In genomic region chr10:77907900-77908717, GRCh38 we compare ENCODE assay signal across 12 cellular contexts. TPM values are rescaled to one million over a fixed set of nuclear protein-coding genes. Genes with fewer than 3 reads are reported as not detected.
DNase-seq lines count a peak whose midpoint lies in the region; ATAC-seq and TF ChIP-seq lines count a peak whose summit lies in the region.
"Had no signal": no experiment of that assay in that cellular context is flagged by ENCODE, and none has a peak within 500 bp of the region (broad histone marks: within the 10 kb centered on the region; RNA-seq: fewer than 3 reads in every experiment).

No MANE protein-coding gene starts in this region.

- H3K27ac ChIP-seq in GM23338 (ENCODE audit: low read depth), result peak overlapping the region; percentile 39; the same call in 1 of the 2 replicates

- H3K9me2 ChIP-seq in GM23338 (ENCODE audit: insufficient read depth), result no peaks in the 10 kb centered on the region

- no peak overlapping the region for H2AFZ ChIP-seq in GM23338

- H3K36me3 ChIP-seq in GM23338 (ENCODE audit: insufficient read depth), result no peaks in the 10 kb centered on the region
- H3K36me3 ChIP-seq in kidney epithelial cell (ENCODE audit: control insufficient read depth, insufficient read depth, low read length), result no peaks in the 10 kb centered on the region

- H3K4me3 ChIP-seq in GM23338, result no peak overlapping the region
- H3K4me3 ChIP-seq in kidney epithelial cell (ENCODE audit: low read depth, low read length), result no peak overlapping the region
- H3K4me3 ChIP-seq: lung, skin epidermis had no signal

- no peak overlapping the region for H3K27ac Mint-ChIP-seq in Calu3 (ENCODE audit: unreplicated experiment)
- H3K27ac Mint-ChIP-seq in GM23338, result peak overlapping the region; percentile 53; the same call in 1 of the 2 replicates
- H3K27ac Mint-ChIP-seq in WTC11, result peak overlapping the region; percentile 38; the same call in 1 of the 2 replicates
- H3K27ac Mint-ChIP-seq: activated naive CD8-positive, alpha-beta T cell treated with anti-CD3 and anti-CD28 coated beads, Interleukin-2, amount 50 U/mL, for 24 hours had no signal

- peaks cover 11% of the 10 kb centered on the region for H3K36me3 Mint-ChIP-seq in Calu3 (ENCODE audit: insufficient read depth, unreplicated experiment)
- no peaks in the 10 kb centered on the region for H3K36me3 Mint-ChIP-seq in GM23338 (ENCODE audit: low read depth)
- H3K36me3 Mint-ChIP-seq in WTC11, result no peaks in the 10 kb centered on the region

- peak; percentile 36 for DNase-seq in Calu3
- peak; percentile 75 for DNase-seq in GM23338 (ENCODE audit: low spot score)
- peak; percentile 57 for DNase-seq in WTC11 (ENCODE audit: low spot score)
- no peak for DNase-seq in kidney epithelial cell (ENCODE audit: low read depth)
- no peak for DNase-seq in T-helper 1 cell
- DNase-seq in AG20443 (ENCODE audit: low spot score), result no peak
- DNase-seq in cerebellar nuclear complex (lab: John Stamatoyannopoulos, UW), result no peak
- DNase-seq: activated naive CD8-positive, alpha-beta T cell treated with anti-CD3 and anti-CD28 coated beads, Interleukin-2, amount 50 U/mL, for 24 hours; EL had no signal

- 0 out of 2 replicates have a peak, but pooled peaks cover 6% of the 10 kb centered on the region for H3F3A ChIP-seq in GM23338 (replicated peaks; ENCODE audit: low read depth)

- POLR2A ChIA-PET in WTC11 (lab: Charles Lee), result no interaction called here

- CTCF ChIA-PET in Calu3 (lab: Charles Lee) (interaction anchor here (0.6 to 1.6 kb wide), 4 partner anchors 10 to 32 kb away, joined by 3 to 5 read pairs (median 3); no protein-coding TSS in a partner anchor), WTC11 (lab: Charles Lee) (interaction anchor here (0.6 to 5.6 kb wide), 3 partner anchors 18 to 66 kb away, joined by 3 to 39 read pairs (median 25); no protein-coding TSS in a partner anchor)

- no TSS peak for BruUV-seq in Calu3 (replicated peaks; lab: Mats Ljungman, UMichigan)

- no peak overlapping the region for H3K4me2 ChIP-seq in GM23338

- peaks cover 18% of the 10 kb centered on the region for H3K4me1 ChIP-seq in GM23338 (ENCODE audit: insufficient read depth)

- peaks cover 100% of the 10 kb centered on the region for H3K79me2 ChIP-seq in GM23338 (replicated peaks; ENCODE audit: insufficient read depth)

- TF ChIP-seq CTCF in Calu3 (IDR thresholded peaks at IDR 0.05; ENCODE audit: unreplicated experiment), result peak; percentile 30
- TF ChIP-seq CTCF in GM23338 (conservative IDR thresholded peaks at IDR 0.05; ENCODE audit: low read depth in 2 of 2), result peak; percentile 65 to 93
- TF ChIP-seq CTCF in WTC11 (IDR thresholded peaks at IDR 0.05), result no peak
- TF ChIP-seq CTCF in kidney epithelial cell (IDR thresholded peaks at IDR 0.05; ENCODE audit: insufficient read depth, low read length, poor library complexity, severe bottlenecking), result peak; percentile 36

- peak; percentile 96 for ATAC-seq in GM23338
- ATAC-seq in WTC11, result peak; percentile 93
- no peak for ATAC-seq in GM21447 (IDR thresholded peaks at IDR 0.05; ENCODE audit: unreplicated experiment)
- ATAC-seq: activated naive CD8-positive, alpha-beta T cell treated with anti-CD3 and anti-CD28 coated beads, Interleukin-2, amount 50 U/mL, for 24 hours had no signal

- H3K9me3 Mint-ChIP-seq in Calu3 (ENCODE audit: low read depth, unreplicated experiment) (no peaks in the 10 kb centered on the region), GM23338 (no peaks in the 10 kb centered on the region), WTC11 (no peaks in the 10 kb centered on the region)
- H3K9me3 Mint-ChIP-seq: activated naive CD8-positive, alpha-beta T cell treated with anti-CD3 and anti-CD28 coated beads, Interleukin-2, amount 50 U/mL, for 24 hours had no signal

- H3K4me3 Mint-ChIP-seq in Calu3 (ENCODE audit: low read depth, unreplicated experiment) (no peak overlapping the region), GM23338 (no peak overlapping the region), WTC11 (no peak overlapping the region)
- H3K4me3 Mint-ChIP-seq: activated naive CD8-positive, alpha-beta T cell treated with anti-CD3 and anti-CD28 coated beads, Interleukin-2, amount 50 U/mL, for 24 hours had no signal

- H3K27me3 Mint-ChIP-seq in Calu3 (ENCODE audit: unreplicated experiment) (no peaks in the 10 kb centered on the region), GM23338 (ENCODE audit: insufficient read depth, low read depth, poor library complexity) (peaks cover 5% of the 10 kb centered on the region), WTC11 (ENCODE audit: low read depth) (no peaks in the 10 kb centered on the region)

- intact Hi-C loops in Calu3 (cut with micrococcal nuclease; ENCODE audit: unreplicated experiment), result loop anchor here (5.0 kb wide), 2 partner anchors 54 to 61 kb away; no protein-coding TSS in a partner anchor

- H4K20me1 ChIP-seq in GM23338 (replicated peaks; ENCODE audit: insufficient read depth), result peaks cover 27% of the 10 kb centered on the region

- H3K27me3 ChIP-seq in GM23338 (ENCODE audit: insufficient read depth) (no peaks in the 10 kb centered on the region), kidney epithelial cell (ENCODE audit: control insufficient read depth, insufficient read depth, low read length) (no peaks in the 10 kb centered on the region)

- H3K4me1 Mint-ChIP-seq in Calu3 (ENCODE audit: low read depth, unreplicated experiment), result peaks cover 73% of the 10 kb centered on the region
- peaks cover 37% of the 10 kb centered on the region for H3K4me1 Mint-ChIP-seq in GM23338
- peaks cover 38% of the 10 kb centered on the region for H3K4me1 Mint-ChIP-seq in WTC11
- H3K4me1 Mint-ChIP-seq: activated naive CD8-positive, alpha-beta T cell treated with anti-CD3 and anti-CD28 coated beads, Interleukin-2, amount 50 U/mL, for 24 hours had no signal

TF ChIP-seq in GM23338, 12 proteins besides CTCF, POLR2A, EP300 and RAD21 (continues in another document):
- TF ChIP-seq STAT1 (IDR thresholded peaks at IDR 0.05; ENCODE audit: unreplicated experiment), result no peak
- no peak for TF ChIP-seq CREB1 (CRISPR knock-in tag; IDR thresholded peaks at IDR 0.05; ENCODE audit: low read depth)
- no peak for TF ChIP-seq POLR2AphosphoS5 (IDR thresholded peaks at IDR 0.05; ENCODE audit: low read depth)
- no peak for TF ChIP-seq EZH2phosphoT487 (IDR thresholded peaks at IDR 0.05; ENCODE audit: unreplicated experiment)
- TF ChIP-seq REST (IDR thresholded peaks at IDR 0.05; ENCODE audit: unreplicated experiment), result no peak

TF ChIP-seq in WTC11, 78 proteins besides CTCF, POLR2A, EP300 and RAD21 (continues in another document):
- no peak for TF ChIP-seq ZNF532 (CRISPR knock-in tag; IDR thresholded peaks at IDR 0.05; ENCODE audit: borderline replicate concordance)
- TF ChIP-seq FOXJ3 (CRISPR knock-in tag; IDR thresholded peaks at IDR 0.05; ENCODE audit: borderline replicate concordance), result no peak
- TF ChIP-seq NFYB (CRISPR knock-in tag; conservative IDR thresholded peaks at IDR 0.05; ENCODE audit: low read depth), result no peak
- no peak for TF ChIP-seq ATF3 (CRISPR knock-in tag; conservative IDR thresholded peaks at IDR 0.05)
- no peak for TF ChIP-seq FOXP4 (CRISPR knock-in tag; IDR thresholded peaks at IDR 0.05)

RNA-seq across cellular contexts. Expression of gene DLG5, which starts 18.4 kb away (rescaled TPM):
- 46.0 and 51.0 TPM in 2 replicates for total RNA-seq in Calu3 (2022)
- 50.8 and 66.6 TPM in 2 replicates for total RNA-seq in GM23338 (2014; rRNA removed; shearing (Covaris generic))
- polyA plus RNA-seq in GM23338 (2016; fragmentation: Nextera tagmentation; extraction: Ambion mirVana), result 6.0 and 7.4 TPM in 2 replicates
- total RNA-seq in WTC11 (2021), result 58.1 to 65.5 TPM (median 59.1 TPM) in 3 replicates
- total RNA-seq in kidney epithelial cell, result 35.9 and 42.1 TPM in 2 replicates

Comparison
In these comparisons a context has a peak if more than half of its experiments do, and no peak if none do; other contexts are left out.
1. DNase-seq: peak in Calu3 (single experiment), GM23338 (single experiment) and WTC11 (single experiment); none in kidney epithelial cell (single experiment), T-helper 1 cell (0 of 5), AG20443 (single experiment) and cerebellar nuclear complex (0 of 2).